ENCODE assay signal across 2 cellular contexts in genomic region chr12:40959041-40959440, GRCh38.
TF ChIP-seq lines count a peak whose summit lies in the region.

No MANE protein-coding gene starts in this region.

TF ChIP-seq in IMR-90, 13 proteins besides CTCF, POLR2A, EP300 and RAD21 (continued from another document):
- TF ChIP-seq ELK1 (IDR thresholded peaks at IDR 0.05; ENCODE audit: borderline replicate concordance, low read depth, low read length) (no peak), BHLHE40 (IDR thresholded peaks at IDR 0.05; ENCODE audit: low read depth, low read length) (no peak; the same call in 1 of the 2 replicates)

TF ChIP-seq in SK-N-SH, 30 proteins besides CTCF, POLR2A, EP300 and RAD21:
- TF ChIP-seq REST (IDR thresholded peaks at IDR 0.05; ENCODE audit: low read depth, low read length), result no peak
- no peak for TF ChIP-seq TCF12 (IDR thresholded peaks at IDR 0.05)
- TF ChIP-seq RFX5 (IDR thresholded peaks at IDR 0.05; ENCODE audit: low read length), result no peak
- TF ChIP-seq POLR2AphosphoS5 (IDR thresholded peaks at IDR 0.05; ENCODE audit: low read depth, low read length), result no peak
- TF ChIP-seq MAX (IDR thresholded peaks at IDR 0.05; ENCODE audit: low read depth), result no peak
- TF ChIP-seq NRF1 (IDR thresholded peaks at IDR 0.05; ENCODE audit: low read depth, low read length), result no peak
- no peak for TF ChIP-seq MEF2A (IDR thresholded peaks at IDR 0.05; ENCODE audit: borderline replicate concordance, low read depth)
- no peak for TF ChIP-seq EZH2phosphoT487 (IDR thresholded peaks at IDR 0.05; ENCODE audit: borderline replicate concordance, low read depth)
- no peak for TF ChIP-seq SIN3A (IDR thresholded peaks at IDR 0.05; ENCODE audit: borderline replicate concordance, low read depth, low read length)
- no peak for TF ChIP-seq FOXM1 (IDR thresholded peaks at IDR 0.05; ENCODE audit: low read depth)
- TF ChIP-seq RCOR1 (IDR thresholded peaks at IDR 0.05; ENCODE audit: low read length), result no peak
